Comparison of ENCODE assay signal across 8 cellular contexts in genomic region chrX:2692221-2693122, GRCh38. TPM values are rescaled to one million over a fixed set of nuclear protein-coding genes. Genes with fewer than 3 reads are reported as not detected.
A peak's percentile ranks its signal among the peaks of the same experiment; 100 is the strongest.
DNase-seq lines count a peak whose midpoint lies in the region; ATAC-seq and TF ChIP-seq lines count a peak whose summit lies in the region.

No MANE protein-coding gene starts in this region.

- peaks cover 33% of the 10 kb centered on the region for H3K36me3 Mint-ChIP-seq in endodermal cell (ENCODE audit: low read depth)
- peaks cover 0 to 20% (median 0%) of the 10 kb centered on the region in 5 donors for H3K36me3 Mint-ChIP-seq in naive thymus-derived CD4-positive, alpha-beta T cell

- peak; percentile 77 for DNase-seq in CMK (ENCODE audit: low read depth)
- DNase-seq in PC-3: peak; percentile 31
- DNase-seq in endodermal cell: peak; percentile 70
- DNase-seq in naive thymus-derived CD4-positive, alpha-beta T cell: no peak
- DNase-seq in effector CD4-positive, alpha-beta T cell: no peak
- no peak for DNase-seq in stimulated activated naive CD4-positive, alpha-beta T cell (lab: John Stamatoyannopoulos, UW)

- no peaks in the 10 kb centered on the region for H3K9me2 ChIP-seq in PC-3 (replicated peaks; ENCODE audit: low read length)

- intact Hi-C loops in PC-3 (cut with micrococcal nuclease): no loop called here
- intact Hi-C loops in naive thymus-derived CD4-positive, alpha-beta T cell (cut with micrococcal nuclease): loop anchor here (5.0 to 10.0 kb wide), 4 partner anchors 35 to 1155 kb away; partner anchors contain the start of genes P2RY8 (in 1 of the 2) and PRKX (in 1 of the 2)

- ATAC-seq in PC-3 (peak; percentile 10), HG03439 (IDR thresholded peaks at IDR 0.05; ENCODE audit: unreplicated experiment) (no peak), HG02763 (IDR thresholded peaks at IDR 0.05; ENCODE audit: unreplicated experiment) (no peak)
- ATAC-seq in naive thymus-derived CD4-positive, alpha-beta T cell: no peak

- TF ChIP-seq CTCF in PC-3 (conservative IDR thresholded peaks at IDR 0.05; ENCODE audit: low read depth, low read length): no peak
- no peak for TF ChIP-seq CTCF in endodermal cell (conservative IDR thresholded peaks at IDR 0.05)

- peaks cover 32% of the 10 kb centered on the region for H3K4me1 Mint-ChIP-seq in endodermal cell
- peaks cover 51 to 56% (median 54%) of the 10 kb centered on the region in 7 donors for H3K4me1 Mint-ChIP-seq in naive thymus-derived CD4-positive, alpha-beta T cell

- H3K36me3 ChIP-seq in PC-3 (ENCODE audit: low read depth, low read length): no peaks in the 10 kb centered on the region
- H3K36me3 ChIP-seq in endodermal cell (ENCODE audit: control insufficient read depth, insufficient read depth, low read length): peaks cover 12% of the 10 kb centered on the region
- peaks cover 0 to 6% (median 0%) of the 10 kb centered on the region in 3 experiments for H3K36me3 ChIP-seq in naive thymus-derived CD4-positive, alpha-beta T cell (ENCODE audit: control insufficient read depth in 2 of 3, insufficient read depth in 3 of 3, low read length in 3 of 3)

- no peaks in the 10 kb centered on the region for H3K9me3 Mint-ChIP-seq in endodermal cell
- H3K9me3 Mint-ChIP-seq in naive thymus-derived CD4-positive, alpha-beta T cell: peaks cover 0 to 5% (median 0%) of the 10 kb centered on the region in 11 donors

- H3K27me3 ChIP-seq in PC-3 (ENCODE audit: low read length) (no peaks in the 10 kb centered on the region), endodermal cell (ENCODE audit: control insufficient read depth, insufficient read depth, low read length, poor library complexity, severe bottlenecking) (peaks cover 16% of the 10 kb centered on the region)
- H3K27me3 ChIP-seq in naive thymus-derived CD4-positive, alpha-beta T cell (ENCODE audit: control insufficient read depth in 2 of 2, insufficient read depth in 2 of 2, low read length in 2 of 2): no peaks in the 10 kb centered on the region

- peak overlapping the region; percentile 60 for H2AFZ ChIP-seq in PC-3 (ENCODE audit: low read length)

- POLR2A ChIA-PET in PC-3 (lab: Charles Lee; ENCODE audit: unreplicated experiment): no interaction called here
- POLR2A ChIA-PET in naive thymus-derived CD4-positive, alpha-beta T cell (lab: Charles Lee): no interaction called here

- H3K27ac Mint-ChIP-seq in endodermal cell: peak overlapping the region; percentile 85
- peak overlapping the region; percentile 80 to 95 (median 91) for H3K27ac Mint-ChIP-seq in naive thymus-derived CD4-positive, alpha-beta T cell

- H3K4me3 ChIP-seq in PC-3 (ENCODE audit: low read length): peak overlapping the region; percentile 93
- peak overlapping the region; percentile 95 for H3K4me3 ChIP-seq in endodermal cell (ENCODE audit: low read length)
- H3K4me3 ChIP-seq in naive thymus-derived CD4-positive, alpha-beta T cell (ENCODE audit: low read length): peak overlapping the region; percentile 91

- H3F3A ChIP-seq in PC-3 (ENCODE audit: low read length, unreplicated experiment): no peaks in the 10 kb centered on the region

- CTCF ChIA-PET in PC-3 (lab: Charles Lee): no interaction called here
- CTCF ChIA-PET in naive thymus-derived CD4-positive, alpha-beta T cell (lab: Charles Lee): no interaction called here

- H3K27ac ChIP-seq in PC-3 (ENCODE audit: low read length) (peak overlapping the region; percentile 58), endodermal cell (ENCODE audit: low read depth, low read length) (no peak overlapping the region)
- peak overlapping the region; percentile 83 for H3K27ac ChIP-seq in naive thymus-derived CD4-positive, alpha-beta T cell (ENCODE audit: low read depth, low read length)

- WGBS in endodermal cell (ENCODE audit: insufficient coverage in 1 of 2, insufficient read length in 1 of 2), 2 experiments: 25 to 26% methylated on average over 9 to 25 of the region's 25 CpGs

- BruUV-seq in PC-3 (replicated peaks; lab: Mats Ljungman, UMichigan): no TSS peak

- H3K4me3 Mint-ChIP-seq in endodermal cell: peak overlapping the region; percentile 84
- H3K4me3 Mint-ChIP-seq in naive thymus-derived CD4-positive, alpha-beta T cell: peak overlapping the region; percentile 87 to 98 (median 95)

- H3K9ac ChIP-seq in PC-3 (ENCODE audit: low read length) (peak overlapping the region; percentile 94), endodermal cell (ENCODE audit: extremely low read depth, low read length, poor library complexity, severe bottlenecking) (peak overlapping the region; percentile 80)

- peaks cover 21% of the 10 kb centered on the region for H3K4me1 ChIP-seq in PC-3 (ENCODE audit: insufficient read depth, low read length)
- peaks cover 8% of the 10 kb centered on the region for H3K4me1 ChIP-seq in endodermal cell (ENCODE audit: control insufficient read depth, insufficient read depth, low read length)
- peaks cover 46 to 48% of the 10 kb centered on the region in 2 donors for H3K4me1 ChIP-seq in naive thymus-derived CD4-positive, alpha-beta T cell (ENCODE audit: control insufficient read depth in 2 of 2, insufficient read depth in 2 of 2, low read length in 2 of 2)

- H3K27me3 Mint-ChIP-seq in endodermal cell (ENCODE audit: insufficient read depth): peaks cover 35% of the 10 kb centered on the region
- H3K27me3 Mint-ChIP-seq in naive thymus-derived CD4-positive, alpha-beta T cell: peaks cover 0 to 6% (median 0%) of the 10 kb centered on the region in 5 donors

- peak overlapping the region; percentile 90 for H3K4me2 ChIP-seq in PC-3 (ENCODE audit: low read length)

- no peaks in the 10 kb centered on the region for H4K20me1 ChIP-seq in PC-3 (ENCODE audit: low read length)

- H3K9me3 ChIP-seq in PC-3 (ENCODE audit: low read length) (no peaks in the 10 kb centered on the region), endodermal cell (ENCODE audit: control insufficient read depth, low read length) (no peaks in the 10 kb centered on the region)
- H3K9me3 ChIP-seq in naive thymus-derived CD4-positive, alpha-beta T cell (ENCODE audit: control insufficient read depth in 2 of 3, low read length in 3 of 3): no peaks in the 10 kb centered on the region

- peaks cover 57% of the 10 kb centered on the region for H3K79me2 ChIP-seq in PC-3 (ENCODE audit: low read length)

RNA-seq across cellular contexts. Expression of gene CD99, which starts 1.4 kb away (rescaled TPM):
- 202 and 325 TPM in 2 replicates for total RNA-seq in PC-3 (2014; rRNA removed)
- 100 to 1,000 TPM; 314 to 397 TPM for total RNA-seq in endodermal cell
- 226 TPM for polyA plus RNA-seq in endodermal cell (2013, experiment 1 of 2)
- polyA plus RNA-seq in endodermal cell (2013, experiment 2 of 2): 207 TPM
- 100 to 1,000 TPM; 112 to 293 (median 181) TPM for total RNA-seq in naive thymus-derived CD4-positive, alpha-beta T cell
- polyA plus RNA-seq in naive thymus-derived CD4-positive, alpha-beta T cell: 100 to 1,000 TPM; 151 to 153 TPM

RNA-seq across cellular contexts. Expression of gene XG, which starts 59.4 kb away (rescaled TPM):
- total RNA-seq in PC-3 (2014; rRNA removed): not detected in 2 replicates
- 1 to 10 TPM; 1.1 to 1.3 TPM for total RNA-seq in endodermal cell
- polyA plus RNA-seq in endodermal cell (2013, experiment 1 of 2): not detected
- polyA plus RNA-seq in endodermal cell (2013, experiment 2 of 2): not detected
- total RNA-seq in naive thymus-derived CD4-positive, alpha-beta T cell: under 1 TPM in 2 of 5 experiments, not detected in 3; 0.22 to 0.71 TPM
- polyA plus RNA-seq in naive thymus-derived CD4-positive, alpha-beta T cell: not detected

Comparison
In these comparisons a context has a peak if more than half of its experiments do, and no peak if none do; other contexts are left out.
1. DNase-seq: peak in CMK (single experiment), PC-3 (single experiment) and endodermal cell (single experiment); none in naive thymus-derived CD4-positive, alpha-beta T cell (0 of 9), effector CD4-positive, alpha-beta T cell (single experiment) and stimulated activated naive CD4-positive, alpha-beta T cell (0 of 6).
2. Peak in every context shown above with its lines, with median percentiles within 50 percentile points of each other: H3K4me3 ChIP-seq.